23 cellular contexts compared by ENCODE assay signal in the genomic region with DNA sequence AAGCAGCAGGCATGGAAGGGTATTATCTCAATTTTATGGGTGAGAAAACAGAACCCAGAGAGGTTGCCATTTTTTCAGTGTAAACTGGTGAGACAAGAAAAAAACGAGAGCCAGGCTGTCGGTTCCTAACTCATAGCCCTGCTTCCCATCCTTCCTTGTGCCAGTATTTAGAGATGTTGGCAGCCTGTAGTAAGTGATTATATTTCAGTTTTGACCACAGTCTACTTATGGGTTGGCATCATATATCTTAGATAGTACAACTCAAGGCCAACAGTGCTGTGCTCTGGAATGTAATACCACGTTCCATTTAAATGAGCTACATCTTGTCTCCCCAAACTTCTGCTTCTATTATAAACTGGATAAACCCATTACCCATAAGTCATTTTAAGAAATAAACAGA. TPM values are rescaled to one million over a fixed set of nuclear protein-coding genes. Genes with fewer than 3 reads are reported as not detected.
"Had no signal": no experiment of that assay in that cellular context is flagged by ENCODE, and none has a peak within 500 bp of the region (broad histone marks: within the 10 kb centered on the region; RNA-seq: fewer than 3 reads in every experiment).

No MANE protein-coding gene starts in this region.

- H3K79me2 ChIP-seq: parathyroid adenoma had no signal

- H3K27me3 ChIP-seq: colonic mucosa, right atrium auricular region, stomach, thyroid gland, vagina had no signal

- H2AFZ ChIP-seq: parathyroid adenoma had no signal

- H3K9ac ChIP-seq: parathyroid adenoma had no signal

- H3K36me3 ChIP-seq: colonic mucosa, left ventricle myocardium inferior, lower lobe of right lung, right atrium auricular region, thyroid gland, vagina had no signal

- DNase-seq: colonic mucosa; effector CD8-positive, alpha-beta T cell; endodermal cell; foreskin melanocyte; hypothalamus; immature natural killer cell; islet precursor cell; kidney glomerular epithelial cell; left colon; left ventricle myocardium inferior; lower lobe of right lung; natural killer cell; stimulated activated CD4-positive, alpha-beta T cell treated with anti-CD3 and anti-CD28 coated beads, Interleukin-2, amount 100 ng/mL, for 24 hours; stimulated activated CD4-positive, alpha-beta T cell treated with anti-CD3 and anti-CD28 coated beads, Interleukin-4, amount 100 ng/mL, for 24 hours; stimulated activated naive CD4-positive, alpha-beta T cell treated with Interleukin-2 at 50 U/mL for 16 hours; stomach; thyroid gland; trophoblast cell had no signal

- H3K27ac ChIP-seq: colonic mucosa, epithelial cell of prostate, left ventricle myocardium inferior, lower lobe of right lung, parathyroid adenoma, right atrium auricular region, stomach, thyroid gland, vagina had no signal

- H3K4me1 ChIP-seq: colonic mucosa, lower lobe of right lung, parathyroid adenoma, right atrium auricular region, stomach, thyroid gland, vagina had no signal

- H3K9me3 ChIP-seq: colonic mucosa, left ventricle myocardium inferior, lower lobe of right lung, right atrium auricular region, stomach, thyroid gland, vagina had no signal

- H3K4me3 ChIP-seq: colonic mucosa, left ventricle myocardium inferior, lower lobe of right lung, right atrium auricular region, stomach, thyroid gland, vagina had no signal

RNA-seq across cellular contexts. Expression of a gene that starts 53.5 kb away (rescaled TPM):
- total RNA-seq: endodermal cell had no signal
- polyA plus RNA-seq: fibroblast of lung had no signal
